Comparison of ENCODE assay signal across 1 cellular context in genomic region chr22:33796494-33796893, GRCh38.
TF ChIP-seq lines count a peak whose summit lies in the region.

No MANE protein-coding gene starts in this region.

TF ChIP-seq in GM12878, 131 proteins besides CTCF, POLR2A, EP300 and RAD21 (continued from another document):
- TF ChIP-seq E2F8 (IDR thresholded peaks at IDR 0.05; ENCODE audit: low read depth, partially characterized antibody) (no peak), PML (IDR thresholded peaks at IDR 0.05; ENCODE audit: low read length) (no peak), BMI1 (IDR thresholded peaks at IDR 0.05; ENCODE audit: borderline replicate concordance) (no peak), BCLAF1 (IDR thresholded peaks at IDR 0.05) (no peak), YBX1 (IDR thresholded peaks at IDR 0.05) (no peak), EED (IDR thresholded peaks at IDR 0.05; ENCODE audit: low read depth) (no peak), IRF5 (IDR thresholded peaks at IDR 0.05; ENCODE audit: borderline replicate concordance) (no peak)
TF ChIP-seq in GM12878: peak in this region for 0.
